1 cellular context compared by ENCODE assay signal in genomic region chr9:20300430-20301115, GRCh38.
TF ChIP-seq lines count a peak whose summit lies in the region.

No MANE protein-coding gene starts in this region.

TF ChIP-seq in H1, 55 proteins besides CTCF, POLR2A, EP300 and RAD21:
- no peak for TF ChIP-seq SAP30 (IDR thresholded peaks at IDR 0.05; ENCODE audit: insufficient read depth, insufficient replicate concordance, low read length)
TF ChIP-seq in H1: peak in this region for 0.
